8 cellular contexts compared by ENCODE assay signal in the genomic region with DNA sequence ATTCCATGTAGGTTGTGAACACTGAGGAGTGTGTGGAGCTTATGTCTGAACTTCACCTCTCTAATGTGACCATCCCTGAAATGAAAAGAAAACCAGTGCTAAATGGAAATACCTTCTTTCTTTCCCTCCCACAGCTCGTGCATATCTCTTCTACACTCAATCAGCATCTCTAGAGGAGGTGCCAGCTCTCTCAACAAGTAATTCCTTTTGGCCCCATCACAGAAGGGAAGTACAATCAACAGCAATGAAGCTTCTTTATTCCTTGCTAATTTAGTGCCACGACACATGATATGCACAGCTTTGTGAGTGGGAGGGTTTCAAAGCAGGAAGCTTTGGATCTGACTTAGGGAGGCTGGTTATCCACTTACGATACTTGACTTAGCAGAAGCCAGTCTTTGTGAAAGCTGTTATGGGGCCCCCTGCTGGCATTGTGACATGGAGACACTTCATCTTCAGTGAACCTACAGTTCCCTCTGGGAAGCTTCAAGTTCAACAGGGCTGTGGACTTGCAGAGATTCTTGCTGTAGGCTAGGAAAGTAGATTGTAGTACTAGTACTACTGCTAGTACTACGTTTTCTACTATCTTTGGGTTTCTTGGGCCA.
DNase-seq lines count a peak whose midpoint lies in the region; ATAC-seq and TF ChIP-seq lines count a peak whose summit lies in the region.

No MANE protein-coding gene starts in this region.

- no peaks in the 10 kb centered on the region for H3K9me2 ChIP-seq in DOHH2 (replicated peaks; ENCODE audit: control insufficient read depth, low read length)

- H3K79me2 ChIP-seq in DOHH2 (ENCODE audit: control insufficient read depth, low read length) = no peaks in the 10 kb centered on the region

- H3K36me3 Mint-ChIP-seq in HFFc6 (ENCODE audit: low read depth) = no peaks in the 10 kb centered on the region

- 19% methylated on average over 4 of the region's 4 CpGs for WGBS in right cardiac atrium
- 32 to 56% (median 53%) methylated on average over 4 of the region's 4 CpGs for WGBS in spleen, 5 donors

- H3K27me3 ChIP-seq in DOHH2 (ENCODE audit: control insufficient read depth, low read length) = no peaks in the 10 kb centered on the region
- H3K27me3 ChIP-seq in right cardiac atrium (ENCODE audit: control insufficient read depth, insufficient read depth) = no peaks in the 10 kb centered on the region
- H3K27me3 ChIP-seq in spleen (replicated peaks in 1 of 7) = peaks cover 0 to 5% (median 0%) of the 10 kb centered on the region in 7 donors

- H3K4me1 Mint-ChIP-seq in HFFc6 (ENCODE audit: low read depth) = no peaks in the 10 kb centered on the region

- H3K36me3 ChIP-seq in DOHH2 (ENCODE audit: control insufficient read depth, low read length) (no peaks in the 10 kb centered on the region), spleen (no peaks in the 10 kb centered on the region)

- no peak overlapping the region for H3K4me3 Mint-ChIP-seq in HFFc6

- no peak for TF ChIP-seq POLR2A in spleen (IDR thresholded peaks at IDR 0.05)

- peaks cover 16% of the 10 kb centered on the region for H3K27me3 Mint-ChIP-seq in HFFc6 (ENCODE audit: insufficient read depth)

- H3K4me3 ChIP-seq in DOHH2 (ENCODE audit: low read length) (no peak overlapping the region), right cardiac atrium (ENCODE audit: low read length) (no peak overlapping the region), spleen (no peak overlapping the region)

- peak; percentile 59 for DNase-seq in HFFc6
- DNase-seq in NCI-H69 (lab: John Stamatoyannopoulos, UW) = peak; percentile 46
- DNase-seq in activated naive CD4-positive, alpha-beta T cell treated with anti-CD3 and anti-CD28 coated beads, Interleukin-2, amount 50 U/mL, for 16 hours = peak; percentile 20
- DNase-seq in right cardiac atrium = peak; percentile 76 to 88 (median 79)
- DNase-seq in spleen = peak; percentile 77
- DNase-seq in HuH-7.5 (ENCODE audit: low spot score) = no peak
- DNase-seq in NCI-H2107 (lab: John Stamatoyannopoulos, UW) = no peak

- H3K4me1 ChIP-seq in DOHH2 (ENCODE audit: control insufficient read depth, low read length) = peaks cover 46% of the 10 kb centered on the region
- peaks cover 5% of the 10 kb centered on the region for H3K4me1 ChIP-seq in right cardiac atrium (ENCODE audit: control insufficient read depth, insufficient read depth, low read length)
- H3K4me1 ChIP-seq in spleen = peaks cover 0 to 15% (median 0%) of the 10 kb centered on the region in 6 donors

- ATAC-seq in right cardiac atrium = peak; percentile 70 to 83

- TF ChIP-seq CTCF in DOHH2 (IDR thresholded peaks at IDR 0.05; ENCODE audit: low read depth, low read length, poor library complexity, severe bottlenecking) (peak; percentile 88), HFFc6 (IDR thresholded peaks at IDR 0.05) (peak; percentile 85), spleen (IDR thresholded peaks at IDR 0.05 in 8 of 11, conservative IDR thresholded peaks at IDR 0.05 in 3 of 11) (peak in 9 of 11 experiments; percentile 23 to 69 (median 50))

- H3F3A ChIP-seq in DOHH2 (ENCODE audit: control insufficient read depth, insufficient read depth) = no peaks in the 10 kb centered on the region

- peak overlapping the region; percentile 37 for H3K4me2 ChIP-seq in DOHH2 (ENCODE audit: low read length)

- no peaks in the 10 kb centered on the region for H3K9me3 ChIP-seq in DOHH2 (ENCODE audit: control insufficient read depth, insufficient read depth, low read length)
- no peaks in the 10 kb centered on the region for H3K9me3 ChIP-seq in right cardiac atrium (ENCODE audit: control insufficient read depth, low read length)
- H3K9me3 ChIP-seq in spleen = no peaks in the 10 kb centered on the region

- intact Hi-C loops in right cardiac atrium (cut with DNase I) (loop anchor here (2.0 to 5.0 kb wide), 2 partner anchors 114 to 115 kb away; no protein-coding TSS in a partner anchor), spleen (cut with DNase I; ENCODE audit: low total_unique reads) (loop anchor here (10.0 kb wide), 1 partner anchor 117 kb away; no protein-coding TSS in a partner anchor)

- no peaks in the 10 kb centered on the region for H4K20me1 ChIP-seq in DOHH2 (ENCODE audit: control insufficient read depth, insufficient read depth, low read depth, low read length)

- no peak overlapping the region for H3K27ac ChIP-seq in DOHH2 (ENCODE audit: low read depth, low read length)
- no peak overlapping the region for H3K27ac ChIP-seq in right cardiac atrium (ENCODE audit: low read length)
- no peak overlapping the region for H3K27ac ChIP-seq in spleen

- H3K27ac Mint-ChIP-seq in HFFc6 = no peak overlapping the region

- H3K9me3 Mint-ChIP-seq in HFFc6 = no peaks in the 10 kb centered on the region

Comparison
In these comparisons a context has a peak if more than half of its experiments do, and no peak if none do; other contexts are left out.
1. DNase-seq: peak in HFFc6 (single experiment), NCI-H69 (single experiment), activated naive CD4-positive, alpha-beta T cell treated with anti-CD3 and anti-CD28 coated beads, Interleukin-2, amount 50 U/mL, for 16 hours (single experiment), right cardiac atrium (3 of 3) and spleen (single experiment); none in HuH-7.5 (single experiment) and NCI-H2107 (single experiment).
2. Peak in every context shown above with its lines, with median percentiles within 50 percentile points of each other: CTCF ChIP-seq.